In genomic region chr1:167734841-167735240, GRCh38 we compare ENCODE assay signal across 29 cellular contexts.
"Had no signal": no experiment of that assay in that cellular context is flagged by ENCODE, and none has a peak within 500 bp of the region (broad histone marks: within the 10 kb centered on the region; RNA-seq: fewer than 3 reads in every experiment).

No MANE protein-coding gene starts in this region.

- H3K27ac ChIP-seq: colonic mucosa, coronary artery, dorsolateral prefrontal cortex, epithelial cell of prostate, esophagus muscularis mucosa, esophagus squamous epithelium, foreskin keratinocyte, gastrocnemius medialis, gastroesophageal sphincter, heart left ventricle, heart right ventricle had no signal

- FAIRE-seq: colon, endometrium, endothelial cell of umbilical vein, frontal cortex had no signal

- H3K27me3 ChIP-seq: colonic mucosa, esophagus muscularis mucosa, esophagus squamous epithelium, foreskin keratinocyte, gastrocnemius medialis, gastroesophageal sphincter, heart left ventricle, heart right ventricle had no signal

- ATAC-seq: effector memory CD8-positive, alpha-beta T cell; esophagus mucosa; foreskin keratinocyte; gastrocnemius medialis; gastroesophageal sphincter; heart left ventricle; heart right ventricle had no signal

- H3K27ac Mint-ChIP-seq: dendritic cell treated with granulocyte-macrophage colony-stimulating factor and Interleukin-4, amounts not matched to agents 40 ng/mL and 50 ng/mL, for 4 days; effector memory CD8-positive, alpha-beta T cell; endodermal cell had no signal

- H3K4me3 ChIP-seq: colonic mucosa, coronary artery, dorsolateral prefrontal cortex, esophagus muscularis mucosa, esophagus squamous epithelium, gastrocnemius medialis, gastroesophageal sphincter, heart left ventricle, heart right ventricle had no signal

- H3K4me3 Mint-ChIP-seq: dendritic cell treated with granulocyte-macrophage colony-stimulating factor and Interleukin-4, amounts not matched to agents 40 ng/mL and 50 ng/mL, for 4 days; effector memory CD8-positive, alpha-beta T cell; endodermal cell had no signal

- H3K4me1 ChIP-seq: colonic mucosa, esophagus squamous epithelium, foreskin keratinocyte had no signal

- H3K9me3 ChIP-seq: colonic mucosa, esophagus muscularis mucosa, esophagus squamous epithelium, gastrocnemius medialis, gastroesophageal sphincter had no signal

- H3K36me3 ChIP-seq: colonic mucosa, gastrocnemius medialis had no signal

- DNase-seq: colonic mucosa; cortex of kidney; dermis blood vessel endothelial cell; dorsolateral prefrontal cortex; effector CD4-positive, alpha-beta T cell; effector CD8-positive, alpha-beta T cell; effector memory CD4-positive, alpha-beta T cell; effector memory CD8-positive, alpha-beta T cell; endodermal cell; erythroblast; esophagus squamous epithelium; foreskin fibroblast; foreskin keratinocyte; foreskin melanocyte; gastrocnemius medialis; glutamatergic neuron; head of caudate nucleus; heart left ventricle; heart right ventricle had no signal

- H3K9me3 Mint-ChIP-seq: dendritic cell treated with granulocyte-macrophage colony-stimulating factor and Interleukin-4, amounts not matched to agents 40 ng/mL and 50 ng/mL, for 4 days; effector memory CD8-positive, alpha-beta T cell had no signal

- H3K27me3 Mint-ChIP-seq: dendritic cell treated with granulocyte-macrophage colony-stimulating factor and Interleukin-4, amounts not matched to agents 40 ng/mL and 50 ng/mL, for 4 days; effector memory CD8-positive, alpha-beta T cell had no signal
